Comparison of ENCODE assay signal across 16 cellular contexts in the genomic region with DNA sequence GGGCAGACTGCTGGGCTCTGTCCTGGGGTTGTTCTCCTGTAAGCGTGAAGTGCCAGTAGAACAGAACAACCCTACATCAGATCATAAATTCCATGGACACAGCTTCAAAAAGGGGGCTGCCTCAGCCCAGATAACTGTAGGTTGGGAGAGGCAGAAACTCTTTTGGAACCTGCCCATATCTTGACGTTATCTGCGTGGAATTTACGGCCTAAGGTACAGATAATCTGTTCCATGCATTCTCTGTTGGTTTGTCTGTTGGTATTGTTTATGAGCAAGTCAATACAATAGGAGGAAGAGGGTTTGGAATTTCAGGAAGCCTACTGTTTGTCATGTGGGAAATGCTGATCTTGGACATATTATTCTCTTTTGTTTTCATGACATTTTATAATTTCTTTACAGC. TPM values are rescaled to one million over a fixed set of nuclear protein-coding genes. Genes with fewer than 3 reads are reported as not detected.
"Had no signal": no experiment of that assay in that cellular context is flagged by ENCODE, and none has a peak within 500 bp of the region (broad histone marks: within the 10 kb centered on the region; RNA-seq: fewer than 3 reads in every experiment).

No MANE protein-coding gene starts in this region.

- H3K27ac Mint-ChIP-seq: activated naive CD8-positive, alpha-beta T cell treated with anti-CD3 and anti-CD28 coated beads, Interleukin-2, amount 50 U/mL, for 24 hours; memory B cell; nephron progenitor cell; T-helper 2 cell treated with Interferon-gamma antibody and Interleukin-4, amounts not matched to agents 5 μg/mL and 100 μg/mL, for 36 hours had no signal

- DNase-seq: activated CD4-positive, alpha-beta T cell treated with anti-CD3 and anti-CD28 coated beads, Interleukin-2, amount 50 U/mL, for 4 hours; activated naive CD4-positive, alpha-beta T cell; activated naive CD8-positive, alpha-beta T cell treated with anti-CD3 and anti-CD28 coated beads, Interleukin-2, amount 50 U/mL, for 24 hours; hypothalamus; nephron progenitor cell; stimulated activated CD4-positive, alpha-beta T cell treated with anti-CD3 and anti-CD28 coated beads, Interleukin-15, amount 100 ng/mL, for 24 hours; stimulated activated CD4-positive, alpha-beta T cell treated with anti-CD3 and anti-CD28 coated beads, Interleukin-4, amount 100 ng/mL, for 24 hours; stimulated activated naive CD8-positive, alpha-beta T cell treated with anti-CD3 and anti-CD28 coated beads, Interleukin-15, amount 100 ng/mL, for 72 hours; SW 1271 had no signal

- H3K4me1 ChIP-seq: ascending aorta, vagina had no signal

- H3K27ac ChIP-seq: ascending aorta, vagina had no signal

- H3K4me1 Mint-ChIP-seq: memory B cell, nephron progenitor cell had no signal

- H3K4me3 ChIP-seq: ascending aorta, vagina had no signal

- H3K9me3 Mint-ChIP-seq: activated naive CD8-positive, alpha-beta T cell treated with anti-CD3 and anti-CD28 coated beads, Interleukin-2, amount 50 U/mL, for 24 hours; memory B cell; stimulated activated naive CD8-positive, alpha-beta T cell treated with anti-CD3 and anti-CD28 coated beads, Interleukin-15, amount 100 ng/mL, for 72 hours; T-helper 2 cell treated with Interferon-gamma antibody and Interleukin-4, amounts not matched to agents 5 μg/mL and 100 μg/mL, for 36 hours had no signal

- H3K27me3 Mint-ChIP-seq: activated naive CD8-positive, alpha-beta T cell treated with anti-CD3 and anti-CD28 coated beads, Interleukin-2, amount 50 U/mL, for 24 hours; memory B cell; stimulated activated naive CD8-positive, alpha-beta T cell treated with anti-CD3 and anti-CD28 coated beads, Interleukin-15, amount 100 ng/mL, for 72 hours had no signal

- H3K27me3 ChIP-seq: ascending aorta, vagina had no signal

- H3K9me3 ChIP-seq: ascending aorta, vagina had no signal

- H3K4me3 Mint-ChIP-seq: activated naive CD8-positive, alpha-beta T cell treated with anti-CD3 and anti-CD28 coated beads, Interleukin-2, amount 50 U/mL, for 24 hours; memory B cell; nephron progenitor cell; T-helper 2 cell treated with Interferon-gamma antibody and Interleukin-4, amounts not matched to agents 5 μg/mL and 100 μg/mL, for 36 hours had no signal

- ATAC-seq: activated CD4-positive, CD25-positive, alpha-beta regulatory T cell treated with anti-CD3 and anti-CD28 coated beads, Interleukin-2, amount 50 U/mL, for 24 hours; activated naive CD8-positive, alpha-beta T cell treated with anti-CD3 and anti-CD28 coated beads, Interleukin-2, amount 50 U/mL, for 24 hours; stimulated activated naive CD8-positive, alpha-beta T cell treated with anti-CD3 and anti-CD28 coated beads, Interleukin-15, amount 100 ng/mL, for 72 hours had no signal

RNA-seq across cellular contexts. Expression of a gene that starts 36.7 kb away (rescaled TPM):
- total RNA-seq: ascending aorta, bronchial epithelial cell, frontal cortex, vagina had no signal
